In the genomic region with DNA sequence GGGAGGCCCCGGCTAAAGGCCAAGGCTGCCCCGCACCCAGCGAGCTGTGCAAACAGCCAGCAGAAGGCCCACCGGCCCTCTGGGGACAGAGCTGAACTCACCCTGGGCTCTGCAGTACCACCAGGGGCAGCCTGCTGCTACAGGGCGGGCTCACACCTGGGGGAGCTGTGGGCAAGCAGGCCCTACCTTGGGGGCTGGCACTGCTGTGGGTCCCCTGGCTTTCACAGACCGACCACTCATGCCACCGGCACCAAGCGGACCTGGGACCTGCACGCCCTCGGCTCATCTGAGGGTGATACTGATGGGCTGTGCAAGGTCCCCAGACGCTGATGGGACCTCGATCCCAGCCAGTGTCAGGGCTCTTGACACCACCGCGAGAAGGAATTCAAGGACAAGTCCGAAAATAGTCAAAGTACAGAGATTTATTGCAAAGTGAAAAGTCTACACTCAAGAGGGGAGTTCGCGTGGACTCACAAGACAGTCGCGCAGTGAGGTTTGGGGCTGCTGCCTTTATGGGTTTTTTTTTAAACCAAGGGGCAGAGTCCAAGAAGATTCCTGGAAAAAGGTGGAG, we compare ENCODE assay signal across 11 cellular contexts.
A peak's percentile ranks its signal among the peaks of the same experiment; 100 is the strongest.
DNase-seq lines count a peak whose midpoint lies in the region; ATAC-seq, FAIRE-seq and TF ChIP-seq lines count a peak whose summit lies in the region.
"Had no signal": no experiment of that assay in that cellular context is flagged by ENCODE, and none has a peak within 500 bp of the region (broad histone marks: within the 10 kb centered on the region; RNA-seq: fewer than 3 reads in every experiment).

No MANE protein-coding gene starts in this region.

- H2BK12ac ChIP-seq in H1 (ENCODE audit: low read depth, low read length): peak overlapping the region; percentile 92

- peak overlapping the region; percentile 88 for H3K27ac Mint-ChIP-seq in mesothelial cell of epicardium

- no peaks in the 10 kb centered on the region for H3K79me2 ChIP-seq in H1 (ENCODE audit: control insufficient read depth in 1 of 2, insufficient read depth in 2 of 2, low read length in 2 of 2)

- H2BK5ac ChIP-seq in H1 (ENCODE audit: low read depth, low read length): peak overlapping the region; percentile 74; the same call in 1 of the 2 replicates

- H2AK5ac ChIP-seq in H1 (ENCODE audit: low read depth, low read length): peak overlapping the region; percentile 59; the same call in 1 of the 2 replicates

- POLR2A ChIA-PET in H1 (lab: Charles Lee; ENCODE audit: partially characterized antibody): interaction anchor here (1.1 to 1.2 kb wide), 3 partner anchors 30 to 86 kb away, joined by 3 to 5 read pairs (median 3); no protein-coding TSS in a partner anchor

- in situ Hi-C loops in transverse colon (cut with MboI; ENCODE audit: low pct_ligation_motif_present in 1 of 4, low pct_unique_long_range_greater_than_20kb in 1 of 4, low sequenced_read_pairs in 3 of 4): no loop called here

- H3K23me2 ChIP-seq in H1 (ENCODE audit: low read depth, low read length): peaks cover 1% of the 10 kb centered on the region; the same call in 1 of the 2 replicates

- no peak overlapping the region for H3K23ac ChIP-seq in H1 (ENCODE audit: insufficient read length)

- peak overlapping the region; percentile 92 for H4K91ac ChIP-seq in H1 (replicated peaks; ENCODE audit: insufficient read length, low read length)

- peak overlapping the region; percentile 31; the same call in 1 of the 2 replicates for H3K9ac ChIP-seq in HUES64 (ENCODE audit: low read depth, low read length)
- H3K9ac ChIP-seq in H1 (replicated peaks in 1 of 4; ENCODE audit: extremely low read depth in 1 of 4, low read depth in 3 of 4, low read length in 3 of 4): no peak overlapping the region

- DNase-seq in A172 (ENCODE audit: low spot score) (peak; percentile 19), H1 (ENCODE audit: low read depth in 1 of 2, low spot score in 2 of 2) (no peak), mesothelial cell of epicardium (ENCODE audit: low spot score in 2 of 2, unreplicated experiment in 2 of 2) (no peak), NCI-H2196 treated with DMSO at 0.1 percent for 48 hours (lab: John Stamatoyannopoulos, UW; ENCODE audit: unreplicated experiment) (no peak), transverse colon (no peak)
- DNase-seq: GF-D8, NCI-H1105 had no signal

- no peak overlapping the region for H3K4me3 ChIP-seq in HUES64 (ENCODE audit: low read length)
- H3K4me3 ChIP-seq in H1 (ENCODE audit: extremely low read depth in 1 of 4, insufficient read depth in 2 of 4, low read depth in 3 of 4, low read length in 4 of 4): no peak overlapping the region
- no peak overlapping the region for H3K4me3 ChIP-seq in transverse colon
- H3K4me3 ChIP-seq: vagina had no signal

- H4K20me1 ChIP-seq in H1 (replicated peaks in 1 of 2; ENCODE audit: control insufficient read depth in 1 of 2, insufficient read depth in 2 of 2, low read length in 2 of 2): no peaks in the 10 kb centered on the region

- TF ChIP-seq EP300 in H1 (IDR thresholded peaks at IDR 0.05; ENCODE audit: borderline replicate concordance in 1 of 2, low read depth in 2 of 2, low read length in 2 of 2): no peak
- TF ChIP-seq EP300 in transverse colon (IDR thresholded peaks at IDR 0.05; ENCODE audit: low read depth): no peak

- FAIRE-seq in H1 (lab: Jason Lieb, UNC): no peak

- no peak overlapping the region for H4K5ac ChIP-seq in H1 (ENCODE audit: insufficient read length, low read depth, low read length)

- H3K4ac ChIP-seq in H1 (replicated peaks; ENCODE audit: insufficient read length, low read depth, low read length): no peak overlapping the region

- CTCF ChIA-PET in H1 (lab: Charles Lee; ENCODE audit: partially characterized antibody): interaction anchor here (0.6 to 3.3 kb wide), 17 partner anchors 11 to 1983 kb away, joined by 3 to 14 read pairs (median 5); no protein-coding TSS in a partner anchor

- H3K27ac ChIP-seq in HUES64 (ENCODE audit: low read depth, low read length) (peak overlapping the region; percentile 79), H1 (ENCODE audit: low read depth, low read length) (no peak overlapping the region), transverse colon (no peak overlapping the region)
- H3K27ac ChIP-seq: vagina had no signal

- H3K27me3 ChIP-seq in HUES64 (ENCODE audit: insufficient read depth, low read length) (peaks cover 31% of the 10 kb centered on the region), H1 (replicated peaks in 1 of 4; ENCODE audit: control insufficient read depth in 3 of 4, extremely low read depth in 1 of 4, insufficient read depth in 3 of 4, low read length in 3 of 4) (peaks cover 2 to 22% (median 18%) of the 10 kb centered on the region in 4 experiments), transverse colon (peaks cover 72% of the 10 kb centered on the region)
- H3K27me3 ChIP-seq: vagina had no signal

- H3K4me3 Mint-ChIP-seq in mesothelial cell of epicardium: no peak overlapping the region

- H2AFZ ChIP-seq in H1 (ENCODE audit: low read length): 0 out of 2 replicates have a peak overlapping the region, but pooled peaks have one; percentile 23

- no peak; a peak in 1 of 4 replicates for TF ChIP-seq RAD21 in H1 (IDR thresholded peaks at IDR 0.05 in 1 of 2, conservative IDR thresholded peaks at IDR 0.05 in 1 of 2; ENCODE audit: low read depth in 2 of 2, low read length in 2 of 2)

- TF ChIP-seq POLR2A in H1 (IDR thresholded peaks at IDR 0.05; ENCODE audit: control extremely low read depth in 1 of 2, low read depth in 2 of 2, low read length in 2 of 2): no peak
- TF ChIP-seq POLR2A in transverse colon (IDR thresholded peaks at IDR 0.05): no peak

- peaks cover 33% of the 10 kb centered on the region for H3K4me1 ChIP-seq in HUES64 (ENCODE audit: insufficient read depth, low read length)
- H3K4me1 ChIP-seq in H1 (replicated peaks in 1 of 4; ENCODE audit: control insufficient read depth in 3 of 4, insufficient read depth in 4 of 4, low read length in 3 of 4): peaks cover 0 to 26% (median 13%) of the 10 kb centered on the region in 4 experiments; a peak in 6 of 7 replicates
- H3K4me1 ChIP-seq in transverse colon: peaks cover 0 to 16% (median 8%) of the 10 kb centered on the region in 4 donors

- ATAC-seq in GM21737 (IDR thresholded peaks at IDR 0.05; ENCODE audit: unreplicated experiment) (no peak), GM21390 (IDR thresholded peaks at IDR 0.05; ENCODE audit: unreplicated experiment) (no peak)

- peak overlapping the region; percentile 83 for H3K18ac ChIP-seq in H1 (ENCODE audit: extremely low read depth, low read length)

- H4K8ac ChIP-seq in H1 (ENCODE audit: extremely low read depth, insufficient read depth, low read length): no peak overlapping the region

- no peaks in the 10 kb centered on the region for H3K79me1 ChIP-seq in H1 (ENCODE audit: low read depth, low read length)

- peak overlapping the region; percentile 81; the same call in 1 of the 2 replicates for H2BK15ac ChIP-seq in H1 (ENCODE audit: low read length)

- H3K4me1 Mint-ChIP-seq in mesothelial cell of epicardium: peaks cover 56% of the 10 kb centered on the region

- H2BK20ac ChIP-seq in H1 (ENCODE audit: low read length): peak overlapping the region; percentile 97; the same call in 1 of the 2 replicates

- no peak overlapping the region for H3K4me2 ChIP-seq in H1 (ENCODE audit: insufficient read depth in 1 of 2, low read depth in 2 of 2, low read length in 2 of 2)

- no peaks in the 10 kb centered on the region for H3K9me3 Mint-ChIP-seq in mesothelial cell of epicardium

- 80% methylated on average over 19 of the region's 19 CpGs for WGBS in HUES64
- WGBS in H1 (ENCODE audit: extremely low coverage in 1 of 2, insufficient coverage in 1 of 2, insufficient read length in 1 of 2, insufficient replicate concordance in 2 of 2, low coverage in 1 of 2, low lambda C conversion rate in 2 of 2, missing lambda C conversion rate in 1 of 2), 2 experiments: 89% methylated on average over 15 of the region's 19 CpGs; no CpG with 5 or more reads in 1 of the 2 experiments
- WGBS in transverse colon (ENCODE audit: low coverage in 1 of 2), 2 donors: 51 to 59% methylated on average over 12 to 19 of the region's 19 CpGs

- H3K27me3 Mint-ChIP-seq in mesothelial cell of epicardium (ENCODE audit: low read depth): peaks cover 5% of the 10 kb centered on the region

- H3K14ac ChIP-seq in H1 (ENCODE audit: insufficient read length): no peak overlapping the region

- no peaks in the 10 kb centered on the region for H3K36me3 ChIP-seq in HUES64 (ENCODE audit: insufficient read depth, low read length)
- no peaks in the 10 kb centered on the region for H3K36me3 ChIP-seq in H1 (ENCODE audit: control insufficient read depth in 2 of 4, insufficient read depth in 4 of 4, low read length in 3 of 4)
- no peaks in the 10 kb centered on the region for H3K36me3 ChIP-seq in transverse colon
- H3K36me3 ChIP-seq: vagina had no signal

- H3K56ac ChIP-seq in H1 (replicated peaks; ENCODE audit: insufficient read length, low read depth, low read length): no peak overlapping the region

- TF ChIP-seq CTCF in H1 (IDR thresholded peaks at IDR 0.05; ENCODE audit: control extremely low read depth in 1 of 3, insufficient read depth in 1 of 3, low read depth in 1 of 3, low read length in 3 of 3) (peak in 2 of 3 experiments; percentile 16 to 34; a peak in 1 of 4 replicates), mesothelial cell of epicardium (IDR thresholded peaks at IDR 0.05; ENCODE audit: unreplicated experiment) (no peak), transverse colon (IDR thresholded peaks at IDR 0.05) (no peak)

- no peak overlapping the region for H2BK120ac ChIP-seq in H1 (replicated peaks; ENCODE audit: low read depth, low read length)

- H3K36me3 Mint-ChIP-seq in mesothelial cell of epicardium: no peaks in the 10 kb centered on the region

- intact Hi-C loops in transverse colon (cut with DNase I; ENCODE audit: low total_unique reads): no loop called here

- no peaks in the 10 kb centered on the region; the same call in 1 of the 2 replicates for H3K9me3 ChIP-seq in HUES64 (ENCODE audit: insufficient read depth, low read depth, low read length)
- no peaks in the 10 kb centered on the region; a peak in 1 of 4 replicates for H3K9me3 ChIP-seq in H1 (ENCODE audit: insufficient read depth in 2 of 2, low read depth in 1 of 2, low read length in 1 of 2)
- H3K9me3 ChIP-seq in transverse colon: no peaks in the 10 kb centered on the region
- H3K9me3 ChIP-seq: vagina had no signal

TF ChIP-seq in H1, 55 proteins besides CTCF, POLR2A, EP300 and RAD21 (continues in another document):
- TF ChIP-seq SIX5 (IDR thresholded peaks at IDR 0.05; ENCODE audit: low read depth, low read length) (no peak), ATF2 (IDR thresholded peaks at IDR 0.05; ENCODE audit: low read length) (no peak), CBX8 (IDR thresholded peaks at IDR 0.05; ENCODE audit: borderline replicate concordance, low read depth, low read length) (no peak)

Comparison
In these comparisons a context has a peak if more than half of its experiments do, and no peak if none do; other contexts are left out.
1. CTCF ChIP-seq: peak in H1 (2 of 3); none in mesothelial cell of epicardium (single experiment) and transverse colon (0 of 5).